ENCODE assay signal across 1 cellular context in the genomic region with DNA sequence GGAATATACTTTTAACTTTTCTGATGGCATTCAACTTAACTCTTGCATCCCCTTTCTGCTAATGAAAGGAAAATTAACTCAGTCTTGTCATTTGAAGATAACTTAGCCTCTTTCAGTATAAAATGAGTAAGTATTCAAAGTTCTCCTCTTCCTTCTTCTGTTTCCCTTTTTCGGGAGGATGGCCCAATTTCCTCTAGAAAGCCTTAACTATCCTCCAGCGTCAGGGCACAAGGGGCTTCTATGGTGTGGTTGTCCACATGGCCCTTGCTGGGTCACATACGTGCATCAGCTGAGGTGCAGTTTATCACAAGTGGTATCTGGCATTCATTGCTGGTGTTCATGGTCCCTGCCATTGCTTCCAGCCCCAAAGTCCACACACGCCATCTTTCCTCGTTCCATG.
TF ChIP-seq lines count a peak whose summit lies in the region.

No MANE protein-coding gene starts in this region.

TF ChIP-seq in IMR-90, 13 proteins besides CTCF, POLR2A, EP300 and RAD21:
- TF ChIP-seq, protein P1, sequence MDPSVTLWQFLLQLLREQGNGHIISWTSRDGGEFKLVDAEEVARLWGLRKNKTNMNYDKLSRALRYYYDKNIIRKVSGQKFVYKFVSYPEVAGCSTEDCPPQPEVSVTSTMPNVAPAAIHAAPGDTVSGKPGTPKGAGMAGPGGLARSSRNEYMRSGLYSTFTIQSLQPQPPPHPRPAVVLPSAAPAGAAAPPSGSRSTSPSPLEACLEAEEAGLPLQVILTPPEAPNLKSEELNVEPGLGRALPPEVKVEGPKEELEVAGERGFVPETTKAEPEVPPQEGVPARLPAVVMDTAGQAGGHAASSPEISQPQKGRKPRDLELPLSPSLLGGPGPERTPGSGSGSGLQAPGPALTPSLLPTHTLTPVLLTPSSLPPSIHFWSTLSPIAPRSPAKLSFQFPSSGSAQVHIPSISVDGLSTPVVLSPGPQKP (IDR thresholded peaks at IDR 0.05; ENCODE audit: borderline replicate concordance, low read depth, low read length), result no peak
- no peak for TF ChIP-seq BHLHE40 (IDR thresholded peaks at IDR 0.05; ENCODE audit: low read depth, low read length)
- TF ChIP-seq RCOR1 (IDR thresholded peaks at IDR 0.05; ENCODE audit: insufficient replicate concordance, low read length), result no peak
- no peak for TF ChIP-seq RFX5 (IDR thresholded peaks at IDR 0.05; ENCODE audit: low read depth, low read length)
- TF ChIP-seq FOS (IDR thresholded peaks at IDR 0.05; ENCODE audit: low read depth, low read length), result no peak
